In genomic region chr20:51393566-51393965, GRCh38 we compare ENCODE assay signal across 22 cellular contexts.
DNase-seq lines count a peak whose midpoint lies in the region; ATAC-seq, FAIRE-seq and TF ChIP-seq lines count a peak whose summit lies in the region.
"Had no signal": no experiment of that assay in that cellular context is flagged by ENCODE, and none has a peak within 500 bp of the region (broad histone marks: within the 10 kb centered on the region; RNA-seq: fewer than 3 reads in every experiment).

No MANE protein-coding gene starts in this region.

- peak overlapping the region; percentile 43 for H3K4me2 ChIP-seq in endothelial cell of umbilical vein (ENCODE audit: insufficient read depth, low read length)
- H3K4me2 ChIP-seq: KMS-11 had no signal

- no peaks in the 10 kb centered on the region for H3K9me1 ChIP-seq in endothelial cell of umbilical vein (replicated peaks; ENCODE audit: control insufficient read depth, extremely low read depth, insufficient read depth, low read length)

- H3K79me2 ChIP-seq in endothelial cell of umbilical vein (ENCODE audit: control insufficient read depth, insufficient read depth, low read length) = no peaks in the 10 kb centered on the region

- CTCF ChIA-PET in endothelial cell of umbilical vein (lab: Charles Lee) = interaction anchor here (0.9 to 2.1 kb wide), 6 partner anchors 8 to 406 kb away, joined by 3 to 8 read pairs (median 3); no protein-coding TSS in a partner anchor
- CTCF ChIA-PET in CD4-positive, alpha-beta T cell (lab: Charles Lee) = no interaction called here

- peaks cover 81% of the 10 kb centered on the region for H3K36me3 Mint-ChIP-seq in CD4-positive, alpha-beta T cell (ENCODE audit: low read depth)

- H3K4me1 ChIP-seq in NT2/D1 (ENCODE audit: insufficient read depth, insufficient read length) = peaks cover 16% of the 10 kb centered on the region
- peaks cover 38% of the 10 kb centered on the region for H3K4me1 ChIP-seq in endothelial cell of umbilical vein (ENCODE audit: control insufficient read depth, extremely low read depth, insufficient read depth, low read length)
- peaks cover 41 to 56% (median 53%) of the 10 kb centered on the region in 3 donors for H3K4me1 ChIP-seq in skeletal muscle tissue (ENCODE audit: control insufficient read depth in 3 of 3, insufficient read depth in 3 of 3, low read length in 3 of 3)
- H3K4me1 ChIP-seq: adrenal gland had no signal

- dilution Hi-C loops in endothelial cell of umbilical vein (cut with MboI; ENCODE audit: extremely low pct_ligation_motif_present, low sequenced_read_pairs) = no loop called here

- POLR2A ChIA-PET in endothelial cell of umbilical vein (lab: Charles Lee) = interaction anchor here (1.1 kb wide), 1 partner anchor 14 kb away, joined by 3 read pairs; no protein-coding TSS in a partner anchor
- POLR2A ChIA-PET in CD4-positive, alpha-beta T cell (lab: Charles Lee) = no interaction called here

- TF ChIP-seq CTCF in endothelial cell of umbilical vein (IDR thresholded peaks at IDR 0.05; ENCODE audit: extremely low read depth in 1 of 2, insufficient read depth in 1 of 2, low read depth in 1 of 2, low read length in 2 of 2) = no peak
- TF ChIP-seq CTCF in CD4-positive, alpha-beta T cell (IDR thresholded peaks at IDR 0.05) = no peak

- FAIRE-seq in endothelial cell of umbilical vein (lab: Jason Lieb, UNC) = peak; percentile 90
- FAIRE-seq: H1 had no signal

- no peaks in the 10 kb centered on the region for H3K27me3 Mint-ChIP-seq in CD4-positive, alpha-beta T cell
- H3K27me3 Mint-ChIP-seq: stimulated activated naive CD8-positive, alpha-beta T cell treated with anti-CD3 and anti-CD28 coated beads, Interleukin-15, Interleukin-2, amounts not matched to agents 100 ng/mL and 50 ng/mL, for 24 hours had no signal

- H2AFZ ChIP-seq in endothelial cell of umbilical vein (ENCODE audit: low read depth, low read length) = peak overlapping the region; percentile 23

- peak overlapping the region; percentile 13 for H3K27ac ChIP-seq in endothelial cell of umbilical vein (ENCODE audit: insufficient read depth, low read depth, low read length)
- peak overlapping the region; percentile 23 for H3K27ac ChIP-seq in layer of hippocampus (ENCODE audit: low read depth, low read length)
- peak overlapping the region; percentile 48 for H3K27ac ChIP-seq in skeletal muscle tissue (ENCODE audit: low read depth, low read length)
- no peak overlapping the region for H3K27ac ChIP-seq in CD4-positive, alpha-beta T cell (ENCODE audit: low read depth, low read length)
- H3K27ac ChIP-seq: adrenal gland, KMS-11, upper lobe of right lung had no signal

- no peaks in the 10 kb centered on the region for H3K9me3 ChIP-seq in NT2/D1 (ENCODE audit: insufficient read depth, low read length)
- no peaks in the 10 kb centered on the region for H3K9me3 ChIP-seq in endothelial cell of umbilical vein (replicated peaks; ENCODE audit: control insufficient read depth, insufficient read depth, low read length)
- H3K9me3 ChIP-seq in skeletal muscle tissue (ENCODE audit: control insufficient read depth in 3 of 3, low read length in 3 of 3) = no peaks in the 10 kb centered on the region
- no peaks in the 10 kb centered on the region for H3K9me3 ChIP-seq in CD4-positive, alpha-beta T cell (ENCODE audit: control insufficient read depth, low read length)
- H3K9me3 ChIP-seq: adrenal gland, upper lobe of right lung had no signal

- H3K4me3 Mint-ChIP-seq in CD4-positive, alpha-beta T cell = no peak overlapping the region
- H3K4me3 Mint-ChIP-seq: stimulated activated naive CD8-positive, alpha-beta T cell treated with anti-CD3 and anti-CD28 coated beads, Interleukin-15, Interleukin-2, amounts not matched to agents 100 ng/mL and 50 ng/mL, for 24 hours had no signal

- H3K9ac ChIP-seq in NT2/D1 (ENCODE audit: insufficient read length, low read depth) (no peak overlapping the region), endothelial cell of umbilical vein (replicated peaks; ENCODE audit: extremely low read depth, insufficient read depth, low read length) (peak overlapping the region; percentile 12), skeletal muscle tissue (ENCODE audit: low read depth in 1 of 3, low read length in 3 of 3) (peak overlapping the region in 2 of 3 donors; percentile 45 to 64)
- H3K9ac ChIP-seq: KMS-11 had no signal

- DNase-seq in NT2/D1 (ENCODE audit: low read depth, low spot score) (peak; percentile 52), endothelial cell of umbilical vein (ENCODE audit: low read depth, low spot score) (peak; percentile 87), LoVo (ENCODE audit: low spot score) (no peak)
- DNase-seq in CD4-positive, alpha-beta T cell = no peak
- DNase-seq: activated CD4-positive, alpha-beta T cell treated with anti-CD3 and anti-CD28 coated beads, Interleukin-2, amount 50 U/mL, for 48 hours; activated gamma-delta T cell treated with Interleukin-2 at 50 U/mL for 16 hours; DMS79 treated with DMSO at 0.1 percent for 48 hours; mammary epithelial cell; MV-4-11; NCI-H1694; NCI-H226; stimulated activated CD4-positive, alpha-beta T cell treated with anti-CD3 and anti-CD28 coated beads, Interleukin-2, amount 100 ng/mL, for 24 hours; T-helper 2 cell; upper lobe of right lung had no signal

- H3K36me3 ChIP-seq in NT2/D1 (ENCODE audit: insufficient read depth, insufficient read length, low read length) (peaks cover 4% of the 10 kb centered on the region), endothelial cell of umbilical vein (ENCODE audit: control insufficient read depth in 2 of 2, extremely low read depth in 1 of 2, insufficient read depth in 2 of 2, low read length in 2 of 2) (no peaks in the 10 kb centered on the region), skeletal muscle tissue (ENCODE audit: control insufficient read depth in 3 of 3, insufficient read depth in 3 of 3, low read length in 3 of 3) (peaks cover 0 to 13% (median 0%) of the 10 kb centered on the region in 3 donors)
- H3K36me3 ChIP-seq: adrenal gland, upper lobe of right lung had no signal

- H3K9me3 Mint-ChIP-seq in CD4-positive, alpha-beta T cell = no peaks in the 10 kb centered on the region
- H3K9me3 Mint-ChIP-seq: stimulated activated naive CD8-positive, alpha-beta T cell treated with anti-CD3 and anti-CD28 coated beads, Interleukin-15, Interleukin-2, amounts not matched to agents 100 ng/mL and 50 ng/mL, for 24 hours had no signal

- intact Hi-C loops in endothelial cell of umbilical vein (cut with micrococcal nuclease) = loop anchor here (1.0 kb wide), 1 partner anchor 17 kb away; no protein-coding TSS in a partner anchor
- intact Hi-C loops in CD4-positive, alpha-beta T cell (cut with DNase I, micrococcal nuclease) = no loop called here

- peaks cover 13% of the 10 kb centered on the region for H3K4me1 Mint-ChIP-seq in CD4-positive, alpha-beta T cell (ENCODE audit: low read depth)

- no TSS peak for BruUV-seq in endothelial cell of umbilical vein (replicated peaks; lab: Mats Ljungman, UMichigan)

- H4K20me1 ChIP-seq in endothelial cell of umbilical vein (replicated peaks; ENCODE audit: control insufficient read depth, extremely low read depth, insufficient read depth, low read length) = no peaks in the 10 kb centered on the region

- no peak overlapping the region for H3K4me3 ChIP-seq in NT2/D1 (ENCODE audit: insufficient read length, low read depth)
- H3K4me3 ChIP-seq in endothelial cell of umbilical vein (replicated peaks in 1 of 3; ENCODE audit: insufficient read depth in 1 of 3, low read depth in 1 of 3, low read length in 3 of 3) = no peak overlapping the region
- peak overlapping the region in 2 of 3 donors; percentile 29 to 44 for H3K4me3 ChIP-seq in skeletal muscle tissue (ENCODE audit: low read length in 3 of 3)
- H3K4me3 ChIP-seq: adrenal gland, upper lobe of right lung had no signal

- ATAC-seq in HG02798 (IDR thresholded peaks at IDR 0.05; ENCODE audit: poor library complexity, unreplicated experiment) (no peak), HG03354 (IDR thresholded peaks at IDR 0.05; ENCODE audit: poor library complexity, severe bottlenecking, unreplicated experiment) (no peak)
- no peak for ATAC-seq in CD4-positive, alpha-beta T cell (ENCODE audit: poor library complexity)
- ATAC-seq: upper lobe of right lung had no signal

- H3K27ac Mint-ChIP-seq in CD4-positive, alpha-beta T cell = no peak overlapping the region
- H3K27ac Mint-ChIP-seq: stimulated activated naive CD8-positive, alpha-beta T cell treated with anti-CD3 and anti-CD28 coated beads, Interleukin-15, Interleukin-2, amounts not matched to agents 100 ng/mL and 50 ng/mL, for 24 hours had no signal

- TF ChIP-seq POLR2A in endothelial cell of umbilical vein (IDR thresholded peaks at IDR 0.05; ENCODE audit: low read depth, low read length) = no peak

- H3K27me3 ChIP-seq in NT2/D1 (ENCODE audit: insufficient read depth, insufficient read length) = no peaks in the 10 kb centered on the region
- no peaks in the 10 kb centered on the region for H3K27me3 ChIP-seq in endothelial cell of umbilical vein (ENCODE audit: control insufficient read depth in 2 of 2, insufficient read depth in 2 of 2, low read length in 2 of 2)
- H3K27me3 ChIP-seq in layer of hippocampus (ENCODE audit: control insufficient read depth, insufficient read depth, low read length) = no peaks in the 10 kb centered on the region
- no peaks in the 10 kb centered on the region for H3K27me3 ChIP-seq in skeletal muscle tissue (ENCODE audit: control insufficient read depth in 3 of 3, insufficient read depth in 3 of 3, low read length in 3 of 3)
- H3K27me3 ChIP-seq in CD4-positive, alpha-beta T cell (ENCODE audit: control insufficient read depth, insufficient read depth, low read length) = no peaks in the 10 kb centered on the region
- H3K27me3 ChIP-seq: adrenal gland, upper lobe of right lung had no signal

TF ChIP-seq in endothelial cell of umbilical vein, 7 proteins besides CTCF, POLR2A, EP300 and RAD21:
- TF ChIP-seq GATA2 (IDR thresholded peaks at IDR 0.05; ENCODE audit: insufficient read depth, insufficient read length, low read depth, low read length) (no peak), POLR2AphosphoS5 (IDR thresholded peaks at IDR 0.05; ENCODE audit: insufficient read depth, low read depth, low read length) (peak; percentile 27), MAX (IDR thresholded peaks at IDR 0.05; ENCODE audit: insufficient read depth, insufficient read length) (no peak)
TF ChIP-seq in endothelial cell of umbilical vein: peak in this region for 1.

Comparison
In these comparisons a context has a peak if more than half of its experiments do, and no peak if none do; other contexts are left out.
1. DNase-seq: peak in NT2/D1 (single experiment) and endothelial cell of umbilical vein (single experiment); none in LoVo (single experiment) and CD4-positive, alpha-beta T cell (0 of 10).
2. H3K4me3 ChIP-seq: peak in skeletal muscle tissue (2 of 3); none in NT2/D1 (single experiment) and endothelial cell of umbilical vein (0 of 3).